In the genomic region with DNA sequence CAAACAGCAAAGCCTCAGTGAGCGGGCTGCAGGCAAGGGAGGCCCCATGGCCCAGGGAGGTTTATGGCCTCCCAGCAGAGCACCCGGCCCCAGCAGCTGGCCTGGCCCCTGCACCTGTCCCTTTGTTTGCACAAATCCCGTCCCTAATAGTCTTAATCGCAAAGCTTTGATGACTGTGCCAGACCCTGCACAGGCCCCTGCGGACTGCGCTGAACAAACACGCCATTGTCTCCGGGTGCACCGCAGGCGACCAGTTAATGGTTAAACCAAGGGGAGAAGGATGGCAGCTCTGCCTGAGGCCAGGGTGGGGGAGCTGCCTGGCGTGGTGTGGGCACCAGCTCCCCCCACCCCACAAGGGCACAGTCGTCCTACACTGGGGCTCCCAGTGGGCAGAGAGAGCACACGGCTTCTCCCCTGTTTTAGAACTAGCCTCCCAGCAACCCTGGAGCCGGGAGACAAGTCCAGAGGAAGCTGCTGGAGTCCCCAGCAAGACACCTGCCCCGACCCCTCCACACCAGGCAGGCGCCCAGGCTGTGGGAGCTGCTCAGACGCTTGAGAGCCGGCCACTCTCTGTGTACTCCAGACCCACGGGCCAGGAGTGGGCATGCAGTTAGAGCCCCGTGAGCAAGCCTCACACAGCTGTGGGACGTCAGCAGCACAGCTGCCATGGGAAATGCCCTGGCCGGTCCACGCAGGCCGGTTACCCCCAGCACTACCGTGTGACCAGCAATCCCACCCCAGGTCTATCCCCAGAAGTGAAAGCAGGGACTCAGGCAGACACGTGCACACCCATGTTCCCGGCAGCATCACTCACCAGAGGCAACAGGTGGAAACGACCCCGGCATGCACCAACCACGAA, we compare ENCODE assay signal across 13 cellular contexts. TPM values are rescaled to one million over a fixed set of nuclear protein-coding genes. Genes with fewer than 3 reads are reported as not detected.
DNase-seq lines count a peak whose midpoint lies in the region; TF ChIP-seq lines count a peak whose summit lies in the region.
"Had no signal": no experiment of that assay in that cellular context is flagged by ENCODE, and none has a peak within 500 bp of the region (broad histone marks: within the 10 kb centered on the region; RNA-seq: fewer than 3 reads in every experiment).

No MANE protein-coding gene starts in this region.

- no peak for TF ChIP-seq POLR2A in thyroid gland (IDR thresholded peaks at IDR 0.05)

- H3K27ac ChIP-seq in thyroid gland, result no peak overlapping the region
- H3K27ac ChIP-seq: lower lobe of right lung had no signal

- peaks cover 6% of the 10 kb centered on the region for H3K4me1 Mint-ChIP-seq in chondrocyte (ENCODE audit: low read depth)
- peaks cover 3% of the 10 kb centered on the region for H3K4me1 Mint-ChIP-seq in activated T-helper 2 cell treated with anti-CD3 and anti-CD28 coated beads, Interferon-gamma antibody, Interleukin-2, Interleukin-4, amounts not matched to agents 10 μg/mL and 5 μg/mL and 100 μg/mL, durations not matched to agents 14 hours and 24 hours and 36 hours (ENCODE audit: low read depth)

- H3K36me3 Mint-ChIP-seq in chondrocyte (ENCODE audit: low read depth), result peaks cover 1% of the 10 kb centered on the region
- no peaks in the 10 kb centered on the region for H3K36me3 Mint-ChIP-seq in activated T-helper 2 cell treated with anti-CD3 and anti-CD28 coated beads, Interferon-gamma antibody, Interleukin-2, Interleukin-4, amounts not matched to agents 10 μg/mL and 5 μg/mL and 100 μg/mL, durations not matched to agents 14 hours and 24 hours and 36 hours (ENCODE audit: low read depth)
- H3K36me3 Mint-ChIP-seq: activated naive CD8-positive, alpha-beta T cell treated with anti-CD3 and anti-CD28 coated beads, Interleukin-2, amount 10 ng/mL, durations not matched to agents 7 days and 5 days had no signal

- H3K27ac Mint-ChIP-seq in chondrocyte (ENCODE audit: unreplicated experiment), result no peak overlapping the region
- no peak overlapping the region for H3K27ac Mint-ChIP-seq in activated T-helper 2 cell treated with anti-CD3 and anti-CD28 coated beads, Interferon-gamma antibody, Interleukin-2, Interleukin-4, amounts not matched to agents 10 μg/mL and 5 μg/mL and 100 μg/mL, durations not matched to agents 14 hours and 24 hours and 36 hours
- H3K27ac Mint-ChIP-seq: activated naive CD8-positive, alpha-beta T cell treated with anti-CD3 and anti-CD28 coated beads, Interleukin-2, amount 10 ng/mL, durations not matched to agents 7 days and 5 days; T-helper 17 cell had no signal

- 80 to 90% methylated on average over 2 to 22 of the region's 30 CpGs for WGBS in thyroid gland, 2 donors

- H3K9me3 Mint-ChIP-seq in chondrocyte (ENCODE audit: low read depth), result peaks cover 2% of the 10 kb centered on the region
- H3K9me3 Mint-ChIP-seq in activated T-helper 2 cell treated with anti-CD3 and anti-CD28 coated beads, Interferon-gamma antibody, Interleukin-2, Interleukin-4, amounts not matched to agents 10 μg/mL and 5 μg/mL and 100 μg/mL, durations not matched to agents 14 hours and 24 hours and 36 hours, result no peaks in the 10 kb centered on the region
- H3K9me3 Mint-ChIP-seq: activated naive CD8-positive, alpha-beta T cell treated with anti-CD3 and anti-CD28 coated beads, Interleukin-2, amount 10 ng/mL, durations not matched to agents 7 days and 5 days had no signal

- peaks cover 10 to 15% of the 10 kb centered on the region in 2 donors for H3K4me1 ChIP-seq in thyroid gland
- H3K4me1 ChIP-seq: lower lobe of right lung had no signal

- no peak overlapping the region for H3K4me3 Mint-ChIP-seq in chondrocyte (ENCODE audit: unreplicated experiment)
- H3K4me3 Mint-ChIP-seq in activated T-helper 2 cell treated with anti-CD3 and anti-CD28 coated beads, Interferon-gamma antibody, Interleukin-2, Interleukin-4, amounts not matched to agents 10 μg/mL and 5 μg/mL and 100 μg/mL, durations not matched to agents 14 hours and 24 hours and 36 hours (ENCODE audit: low read depth), result no peak overlapping the region
- H3K4me3 Mint-ChIP-seq: activated naive CD8-positive, alpha-beta T cell treated with anti-CD3 and anti-CD28 coated beads, Interleukin-2, amount 10 ng/mL, durations not matched to agents 7 days and 5 days had no signal

- no peak overlapping the region for H3K4me3 ChIP-seq in thyroid gland (replicated peaks in 1 of 3)
- H3K4me3 ChIP-seq: lower lobe of right lung had no signal

- intact Hi-C loops in thyroid gland (cut with DNase I), result no loop called here
- intact Hi-C loops in activated T-helper 2 cell treated with anti-CD3 and anti-CD28 coated beads, Interferon-gamma antibody, Interleukin-2, Interleukin-4, amounts not matched to agents 10 μg/mL and 5 μg/mL and 100 μg/mL, durations not matched to agents 14 hours and 24 hours and 36 hours (cut with micrococcal nuclease), result no loop called here

- peaks cover 28% of the 10 kb centered on the region for H3K27me3 Mint-ChIP-seq in chondrocyte (ENCODE audit: low read depth)
- H3K27me3 Mint-ChIP-seq in activated T-helper 2 cell treated with anti-CD3 and anti-CD28 coated beads, Interferon-gamma antibody, Interleukin-2, Interleukin-4, amounts not matched to agents 10 μg/mL and 5 μg/mL and 100 μg/mL, durations not matched to agents 14 hours and 24 hours and 36 hours (ENCODE audit: low read depth), result no peaks in the 10 kb centered on the region
- H3K27me3 Mint-ChIP-seq: activated naive CD8-positive, alpha-beta T cell treated with anti-CD3 and anti-CD28 coated beads, Interleukin-2, amount 10 ng/mL, durations not matched to agents 7 days and 5 days had no signal

- H3K36me3 ChIP-seq in thyroid gland, result no peaks in the 10 kb centered on the region
- H3K36me3 ChIP-seq: lower lobe of right lung had no signal

- H3K27me3 ChIP-seq in thyroid gland, result no peaks in the 10 kb centered on the region

- DNase-seq in NCI-H1436 (lab: John Stamatoyannopoulos, UW), result peak; percentile 76
- DNase-seq in NCI-H1436 treated with DMSO at 0.1 percent for 48 hours (lab: John Stamatoyannopoulos, UW), result no peak
- peak; percentile 29 for DNase-seq in NCI-H2029 treated with DMSO at 0.1 percent for 48 hours (lab: John Stamatoyannopoulos, UW)
- DNase-seq in chondrocyte (ENCODE audit: low spot score), result peak; percentile 86
- DNase-seq in renal cortical epithelial cell (ENCODE audit: low read depth), result peak; percentile 43
- DNase-seq in thyroid gland, result no peak
- DNase-seq in effector CD4-positive, alpha-beta T cell, result no peak
- no peak for DNase-seq in activated T-helper 2 cell treated with anti-CD3 and anti-CD28 coated beads, Interferon-gamma antibody, Interleukin-2, Interleukin-4, amounts not matched to agents 10 μg/mL and 5 μg/mL and 100 μg/mL, durations not matched to agents 14 hours and 24 hours and 36 hours (ENCODE audit: low spot score)
- DNase-seq: activated naive CD8-positive, alpha-beta T cell treated with anti-CD3 and anti-CD28 coated beads, Interleukin-2, amount 10 ng/mL, durations not matched to agents 7 days and 5 days; substantia nigra had no signal

- TF ChIP-seq CTCF in chondrocyte (IDR thresholded peaks at IDR 0.05) (no peak), thyroid gland (IDR thresholded peaks at IDR 0.05) (no peak)

- no peaks in the 10 kb centered on the region for H3K9me3 ChIP-seq in thyroid gland
- H3K9me3 ChIP-seq: lower lobe of right lung had no signal

RNA-seq across cellular contexts. Expression of a gene that starts 39.7 kb away (rescaled TPM):
- total RNA-seq in chondrocyte (not detected in 3 replicates), renal cortical epithelial cell (0.30 TPM in 1 of 2 replicates, not detected in the other), thyroid gland (not detected)
- not detected in 2 replicates for total RNA-seq in activated T-helper 2 cell treated with anti-CD3 and anti-CD28 coated beads, Interferon-gamma antibody, Interleukin-2, Interleukin-4, amounts not matched to agents 10 μg/mL and 5 μg/mL and 100 μg/mL, durations not matched to agents 14 hours and 24 hours and 36 hours
- total RNA-seq: activated naive CD8-positive, alpha-beta T cell treated with anti-CD3 and anti-CD28 coated beads, Interleukin-2, amount 10 ng/mL, durations not matched to agents 7 days and 5 days; lower lobe of right lung; T-helper 17 cell had no signal

RNA-seq across cellular contexts. Expression of a gene that starts 50.3 kb away (rescaled TPM):
- total RNA-seq in chondrocyte, result not detected in 3 replicates
- not detected in 2 replicates for total RNA-seq in renal cortical epithelial cell
- total RNA-seq in thyroid gland, result not detected
- not detected in 2 replicates for total RNA-seq in activated T-helper 2 cell treated with anti-CD3 and anti-CD28 coated beads, Interferon-gamma antibody, Interleukin-2, Interleukin-4, amounts not matched to agents 10 μg/mL and 5 μg/mL and 100 μg/mL, durations not matched to agents 14 hours and 24 hours and 36 hours
- total RNA-seq: activated naive CD8-positive, alpha-beta T cell treated with anti-CD3 and anti-CD28 coated beads, Interleukin-2, amount 10 ng/mL, durations not matched to agents 7 days and 5 days; lower lobe of right lung; MCF 10A; T-helper 17 cell had no signal

RNA-seq across cellular contexts. Expression of a gene that starts 59.0 kb away (rescaled TPM):
- total RNA-seq in chondrocyte, result not detected in 3 replicates
- total RNA-seq in renal cortical epithelial cell, result not detected in 2 replicates
- 1 to 10 TPM in 1 of 4 donors, under 1 TPM in 3; 0.46 to 2.9 (median 0.66) TPM for total RNA-seq in thyroid gland
- total RNA-seq in activated T-helper 2 cell treated with anti-CD3 and anti-CD28 coated beads, Interferon-gamma antibody, Interleukin-2, Interleukin-4, amounts not matched to agents 10 μg/mL and 5 μg/mL and 100 μg/mL, durations not matched to agents 14 hours and 24 hours and 36 hours, result 0.23 and 0.25 TPM in 2 replicates
- total RNA-seq: MCF 10A had no signal

Comparison
In these comparisons a context has a peak if more than half of its experiments do, and no peak if none do; other contexts are left out.
1. DNase-seq: peak in NCI-H1436 (single experiment), NCI-H2029 treated with DMSO at 0.1 percent for 48 hours (single experiment), chondrocyte (single experiment) and renal cortical epithelial cell (single experiment); none in NCI-H1436 treated with DMSO at 0.1 percent for 48 hours (single experiment), thyroid gland (0 of 2), effector CD4-positive, alpha-beta T cell (single experiment) and activated T-helper 2 cell treated with anti-CD3 and anti-CD28 coated beads, Interferon-gamma antibody, Interleukin-2, Interleukin-4, amounts not matched to agents 10 μg/mL and 5 μg/mL and 100 μg/mL, durations not matched to agents 14 hours and 24 hours and 36 hours (single experiment).